ENCODE assay signal across 16 cellular contexts in genomic region chr2:234679151-234679765, GRCh38.
DNase-seq lines count a peak whose midpoint lies in the region; ATAC-seq and TF ChIP-seq lines count a peak whose summit lies in the region.
"Had no signal": no experiment of that assay in that cellular context is flagged by ENCODE, and none has a peak within 500 bp of the region (broad histone marks: within the 10 kb centered on the region; RNA-seq: fewer than 3 reads in every experiment).

No MANE protein-coding gene starts in this region.

- H3K4me3 ChIP-seq in adrenal gland (no peak overlapping the region), foreskin fibroblast (ENCODE audit: low read depth in 1 of 2, low read length in 2 of 2) (peak overlapping the region in 1 of 2 donors; percentile 2), skeletal muscle satellite cell (ENCODE audit: low read length) (peak overlapping the region; percentile 51)
- H3K4me3 ChIP-seq: K562 had no signal

- DNase-seq in ELR (ENCODE audit: low read depth) (peak; percentile 67), adrenal gland (no peak), foreskin fibroblast (peak; percentile 70 to 78), NCI-H2081 (lab: John Stamatoyannopoulos, UW) (no peak)
- DNase-seq in activated CD4-positive, alpha-beta memory T cell treated with anti-CD3 and anti-CD28 coated beads, Interleukin-2, amount 10 ng/mL, durations not matched to agents 7 days and 5 days, result no peak
- DNase-seq: activated CD4-positive, alpha-beta T cell treated with anti-CD3 and anti-CD28 coated beads for 48 hours; activated T-cell treated with anti-CD3 and anti-CD28 coated beads, Interleukin-2, amount 50 U/mL, for 48 hours; amygdala; NCI-H1436 treated with DMSO at 0.1 percent for 48 hours; NCI-H526 had no signal

- TF ChIP-seq POLR2A in adrenal gland (IDR thresholded peaks at IDR 0.05) (no peak), GM18505 (IDR thresholded peaks at IDR 0.05; ENCODE audit: borderline replicate concordance, extremely low read depth, insufficient read depth, insufficient read length) (no peak)

- no peaks in the 10 kb centered on the region for H3K36me3 Mint-ChIP-seq in activated CD4-positive, alpha-beta memory T cell treated with anti-CD3 and anti-CD28 coated beads, Interleukin-2, amount 10 ng/mL, durations not matched to agents 7 days and 5 days (ENCODE audit: low read depth)

- H3K27me3 Mint-ChIP-seq in activated CD4-positive, alpha-beta memory T cell treated with anti-CD3 and anti-CD28 coated beads, Interleukin-2, amount 10 ng/mL, durations not matched to agents 7 days and 5 days, result peaks cover 15% of the 10 kb centered on the region

- peak overlapping the region in 3 of 5 donors; percentile 30 to 84 (median 39) for H3K27ac ChIP-seq in adrenal gland

- H3K9me3 ChIP-seq in adrenal gland (replicated peaks in 1 of 3), result peaks cover 0 to 7% (median 0%) of the 10 kb centered on the region in 3 donors
- H3K9me3 ChIP-seq in skeletal muscle satellite cell (replicated peaks; ENCODE audit: low read length), result no peaks in the 10 kb centered on the region

- no peaks in the 10 kb centered on the region for H3K9me3 Mint-ChIP-seq in activated CD4-positive, alpha-beta memory T cell treated with anti-CD3 and anti-CD28 coated beads, Interleukin-2, amount 10 ng/mL, durations not matched to agents 7 days and 5 days

- POLR2A ChIA-PET in activated CD4-positive, alpha-beta memory T cell treated with anti-CD3 and anti-CD28 coated beads, Interleukin-2, amount 10 ng/mL, durations not matched to agents 7 days and 5 days (lab: Charles Lee), result no interaction called here

- intact Hi-C loops in adrenal gland (cut with DNase I), result no loop called here

- H3K4me3 Mint-ChIP-seq in activated CD4-positive, alpha-beta memory T cell treated with anti-CD3 and anti-CD28 coated beads, Interleukin-2, amount 10 ng/mL, durations not matched to agents 7 days and 5 days, result no peak overlapping the region
- H3K4me3 Mint-ChIP-seq: B cell, nephron had no signal

- H3K36me3 ChIP-seq in adrenal gland (replicated peaks in 1 of 2), result no peaks in the 10 kb centered on the region
- no peaks in the 10 kb centered on the region for H3K36me3 ChIP-seq in skeletal muscle satellite cell (ENCODE audit: insufficient read depth, low read length)

- H3K4me1 ChIP-seq in adrenal gland (replicated peaks in 1 of 2) (peaks cover 8 to 21% of the 10 kb centered on the region in 2 donors), skeletal muscle satellite cell (ENCODE audit: control insufficient read depth, insufficient read depth, low read length) (peaks cover 60% of the 10 kb centered on the region)

- H3K27me3 ChIP-seq in adrenal gland (no peaks in the 10 kb centered on the region), skeletal muscle satellite cell (ENCODE audit: control insufficient read depth, insufficient read depth, low read length) (no peaks in the 10 kb centered on the region)

- CTCF ChIA-PET in activated CD4-positive, alpha-beta memory T cell treated with anti-CD3 and anti-CD28 coated beads, Interleukin-2, amount 10 ng/mL, durations not matched to agents 7 days and 5 days (lab: Charles Lee), result no interaction called here

- H3K4me2 ChIP-seq in skeletal muscle satellite cell (ENCODE audit: low read length), result peak overlapping the region; percentile 61

- 85 to 96% (median 88%) methylated on average over 12 to 13 of the region's 13 CpGs for WGBS in adrenal gland, 4 donors

- no peaks in the 10 kb centered on the region for H3K4me1 Mint-ChIP-seq in activated CD4-positive, alpha-beta memory T cell treated with anti-CD3 and anti-CD28 coated beads, Interleukin-2, amount 10 ng/mL, durations not matched to agents 7 days and 5 days
- H3K4me1 Mint-ChIP-seq: B cell had no signal

- TF ChIP-seq CTCF in adrenal gland (IDR thresholded peaks at IDR 0.05) (no peak), foreskin fibroblast (IDR thresholded peaks at IDR 0.05; ENCODE audit: low read depth, low read length) (no peak)

- ATAC-seq in GM18505 (IDR thresholded peaks at IDR 0.05; ENCODE audit: unreplicated experiment), result no peak
- no peak for ATAC-seq in GM21723 (IDR thresholded peaks at IDR 0.05; ENCODE audit: unreplicated experiment)
- ATAC-seq: K562 had no signal

- no peak overlapping the region for H3K27ac Mint-ChIP-seq in activated CD4-positive, alpha-beta memory T cell treated with anti-CD3 and anti-CD28 coated beads, Interleukin-2, amount 10 ng/mL, durations not matched to agents 7 days and 5 days
- H3K27ac Mint-ChIP-seq: B cell had no signal

- H3K9ac ChIP-seq in skeletal muscle satellite cell (ENCODE audit: low read depth, low read length), result peak overlapping the region; percentile 67

Comparison
In these comparisons a context has a peak if more than half of its experiments do, and no peak if none do; other contexts are left out.
1. DNase-seq: peak in ELR (single experiment) and foreskin fibroblast (2 of 2); none in adrenal gland (0 of 7), activated CD4-positive, alpha-beta memory T cell treated with anti-CD3 and anti-CD28 coated beads, Interleukin-2, amount 10 ng/mL, durations not matched to agents 7 days and 5 days (single experiment) and NCI-H2081 (0 of 2).